30 cellular contexts compared by ENCODE assay signal in the genomic region with DNA sequence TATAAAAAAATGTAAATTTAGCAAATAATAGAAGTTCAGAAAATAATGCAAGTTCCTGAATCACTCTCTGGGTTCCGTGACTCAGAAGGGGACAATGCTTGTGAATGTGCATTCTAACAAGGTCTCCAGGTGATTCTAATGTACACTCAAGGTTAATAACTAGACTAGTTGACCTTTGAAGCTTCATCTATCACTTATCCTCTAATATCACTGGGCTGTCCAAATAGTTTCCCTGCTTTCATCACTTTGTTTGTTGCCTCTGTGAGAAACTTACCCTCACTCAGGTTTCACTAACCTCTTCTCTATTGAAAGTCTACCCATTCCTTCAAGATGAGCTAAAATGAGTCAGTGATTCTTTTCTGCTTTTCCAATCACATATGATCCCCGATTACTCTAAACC.
"Had no signal": no experiment of that assay in that cellular context is flagged by ENCODE, and none has a peak within 500 bp of the region (broad histone marks: within the 10 kb centered on the region; RNA-seq: fewer than 3 reads in every experiment).

No MANE protein-coding gene starts in this region.

- H3K36me3 ChIP-seq: ascending aorta, breast epithelium, cardiac muscle cell, colonic mucosa had no signal

- H3K4me3 ChIP-seq: ascending aorta, breast epithelium, cardiac muscle cell, colonic mucosa had no signal

- H3K4me1 Mint-ChIP-seq: activated CD4-positive, alpha-beta memory T cell treated with anti-CD3 and anti-CD28 coated beads, Interleukin-2, amount 10 ng/mL, durations not matched to agents 7 days and 5 days; activated CD4-positive, alpha-beta T cell treated with anti-CD3 and anti-CD28 coated beads, Interleukin-2, amount 10 ng/mL, durations not matched to agents 7 days and 5 days; activated naive CD4-positive, alpha-beta T cell treated with anti-CD3 and anti-CD28 coated beads, Interleukin-2, amount 10 ng/mL, durations not matched to agents 7 days and 5 days; activated naive CD8-positive, alpha-beta T cell treated with anti-CD3 and anti-CD28 coated beads, Interleukin-2, amount 10 ng/mL, durations not matched to agents 7 days and 5 days had no signal

- H3K27me3 ChIP-seq: ascending aorta, breast epithelium, cardiac muscle cell, colonic mucosa had no signal

- H3K4me1 ChIP-seq: ascending aorta, breast epithelium, colonic mucosa had no signal

- H3K36me3 Mint-ChIP-seq: activated naive CD4-positive, alpha-beta T cell treated with anti-CD3 and anti-CD28 coated beads, Interleukin-2, amount 10 ng/mL, durations not matched to agents 7 days and 5 days; activated naive CD8-positive, alpha-beta T cell treated with anti-CD3 and anti-CD28 coated beads, Interleukin-2, amount 10 ng/mL, durations not matched to agents 7 days and 5 days had no signal

- H3K27me3 Mint-ChIP-seq: activated CD4-positive, alpha-beta memory T cell treated with anti-CD3 and anti-CD28 coated beads, Interleukin-2, amount 10 ng/mL, durations not matched to agents 7 days and 5 days; activated CD4-positive, alpha-beta T cell treated with anti-CD3 and anti-CD28 coated beads, Interleukin-2, amount 10 ng/mL, durations not matched to agents 7 days and 5 days; activated naive CD4-positive, alpha-beta T cell treated with anti-CD3 and anti-CD28 coated beads, Interleukin-2, amount 10 ng/mL, durations not matched to agents 7 days and 5 days; activated T-cell treated with anti-CD3 and anti-CD28 coated beads, Interleukin-2, amount 50 U/mL, for 24 hours; brain had no signal

- H3K4me3 Mint-ChIP-seq: activated CD4-positive, alpha-beta memory T cell treated with anti-CD3 and anti-CD28 coated beads, Interleukin-2, amount 10 ng/mL, durations not matched to agents 7 days and 5 days; activated CD4-positive, alpha-beta T cell treated with anti-CD3 and anti-CD28 coated beads, Interleukin-2, amount 10 ng/mL, durations not matched to agents 7 days and 5 days; activated naive CD4-positive, alpha-beta T cell treated with anti-CD3 and anti-CD28 coated beads, Interleukin-2, amount 10 ng/mL, durations not matched to agents 7 days and 5 days; activated naive CD8-positive, alpha-beta T cell treated with anti-CD3 and anti-CD28 coated beads, Interleukin-2, amount 10 ng/mL, durations not matched to agents 7 days and 5 days; activated T-cell treated with anti-CD3 and anti-CD28 coated beads, Interleukin-2, amount 50 U/mL, for 24 hours; activated T-helper 1 cell treated with anti-CD3 and anti-CD28 coated beads, Interleukin-12 subunit alpha, Interleukin-12 subunit beta, Interleukin-2, Interleukin-4 antibody, amounts not matched to agents 30 ng/mL and 10 ng/mL and 1 ng/mL, durations not matched to agents 14 hours and 24 hours and 36 hours; brain had no signal

- DNase-seq: activated CD4-positive, alpha-beta memory T cell treated with anti-CD3 and anti-CD28 coated beads, Interleukin-2, amount 10 ng/mL, durations not matched to agents 7 days and 5 days; activated CD4-positive, alpha-beta T cell treated with anti-CD3 and anti-CD28 coated beads for 1 hour; activated CD4-positive, alpha-beta T cell treated with anti-CD3 and anti-CD28 coated beads for 4 hours; activated CD4-positive, alpha-beta T cell treated with anti-CD3 and anti-CD28 coated beads, Interleukin-2, amount 10 ng/mL, durations not matched to agents 7 days and 5 days; activated CD4-positive, alpha-beta T cell treated with anti-CD3 and anti-CD28 coated beads, Interleukin-2, amount 50 U/mL, for 4 hours; activated CD8-positive, alpha-beta memory T cell treated with anti-CD3 and anti-CD28 coated beads, Interleukin-2, amount 50 U/mL, for 48 hours; activated effector memory CD4-positive, alpha-beta T cell treated with anti-CD3 and anti-CD28 coated beads, Interleukin-2, amount 50 U/mL, for 16 hours; activated naive CD4-positive, alpha-beta T cell; activated naive CD4-positive, alpha-beta T cell treated with anti-CD3 and anti-CD28 coated beads, Interleukin-2, amount 10 ng/mL, durations not matched to agents 7 days and 5 days; activated naive CD8-positive, alpha-beta T cell treated with anti-CD3 and anti-CD28 coated beads, Interleukin-2, amount 10 ng/mL, durations not matched to agents 7 days and 5 days; activated T-cell treated with anti-CD3 and anti-CD28 coated beads for 4 hours; activated T-cell treated with anti-CD3 and anti-CD28 coated beads, Interleukin-2, amount 50 U/mL, for 24 hours; central memory CD4-positive, alpha-beta T cell; cerebellar nuclear complex; colonic mucosa; effector CD8-positive, alpha-beta T cell; foreskin fibroblast; head of caudate nucleus; T-helper 2 cell had no signal

- ATAC-seq: activated naive CD4-positive, alpha-beta T cell treated with anti-CD3 and anti-CD28 coated beads, Interleukin-2, amount 50 U/mL, for 72 hours; esophagus mucosa had no signal

- H3K27ac ChIP-seq: ascending aorta, breast epithelium, cardiac muscle cell, colonic mucosa, epithelial cell of prostate had no signal

- H3K9me3 Mint-ChIP-seq: activated CD4-positive, alpha-beta memory T cell treated with anti-CD3 and anti-CD28 coated beads, Interleukin-2, amount 10 ng/mL, durations not matched to agents 7 days and 5 days; activated CD4-positive, alpha-beta T cell treated with anti-CD3 and anti-CD28 coated beads, Interleukin-2, amount 10 ng/mL, durations not matched to agents 7 days and 5 days; activated naive CD4-positive, alpha-beta T cell treated with anti-CD3 and anti-CD28 coated beads, Interleukin-2, amount 10 ng/mL, durations not matched to agents 7 days and 5 days; activated naive CD4-positive, alpha-beta T cell treated with anti-CD3 and anti-CD28 coated beads, Interleukin-2, amount 50 U/mL, for 72 hours; activated T-cell treated with anti-CD3 and anti-CD28 coated beads, Interleukin-2, amount 50 U/mL, for 24 hours; activated T-helper 1 cell treated with anti-CD3 and anti-CD28 coated beads, Interleukin-12 subunit alpha, Interleukin-12 subunit beta, Interleukin-2, Interleukin-4 antibody, amounts not matched to agents 30 ng/mL and 10 ng/mL and 1 ng/mL, durations not matched to agents 14 hours and 24 hours and 36 hours; activated T-helper 2 cell treated with anti-CD3 and anti-CD28 coated beads, Interferon-gamma antibody, Interleukin-2, Interleukin-4, amounts not matched to agents 10 μg/mL and 5 μg/mL and 100 μg/mL, durations not matched to agents 14 hours and 24 hours and 36 hours had no signal

- H3K9me3 ChIP-seq: ascending aorta, breast epithelium, colonic mucosa had no signal

- H3K27ac Mint-ChIP-seq: activated CD4-positive, alpha-beta memory T cell treated with anti-CD3 and anti-CD28 coated beads, Interleukin-2, amount 10 ng/mL, durations not matched to agents 7 days and 5 days; activated CD4-positive, alpha-beta T cell treated with anti-CD3 and anti-CD28 coated beads, Interleukin-2, amount 10 ng/mL, durations not matched to agents 7 days and 5 days; activated naive CD4-positive, alpha-beta T cell treated with anti-CD3 and anti-CD28 coated beads, Interleukin-2, amount 10 ng/mL, durations not matched to agents 7 days and 5 days; activated naive CD4-positive, alpha-beta T cell treated with anti-CD3 and anti-CD28 coated beads, Interleukin-2, amount 50 U/mL, for 72 hours; activated naive CD8-positive, alpha-beta T cell treated with anti-CD3 and anti-CD28 coated beads, Interleukin-2, amount 10 ng/mL, durations not matched to agents 7 days and 5 days; activated T-cell treated with anti-CD3 and anti-CD28 coated beads, Interleukin-2, amount 50 U/mL, for 24 hours; activated T-helper 1 cell treated with anti-CD3 and anti-CD28 coated beads, Interleukin-12 subunit alpha, Interleukin-12 subunit beta, Interleukin-2, Interleukin-4 antibody, amounts not matched to agents 30 ng/mL and 10 ng/mL and 1 ng/mL, durations not matched to agents 14 hours and 24 hours and 36 hours; activated T-helper 2 cell treated with anti-CD3 and anti-CD28 coated beads, Interferon-gamma antibody, Interleukin-2, Interleukin-4, amounts not matched to agents 10 μg/mL and 5 μg/mL and 100 μg/mL, durations not matched to agents 14 hours and 24 hours and 36 hours; brain had no signal

- FAIRE-seq: endometrium, frontal cortex had no signal
